ENCODE assay signal across 8 cellular contexts in genomic region chr17:42153919-42154491, GRCh38. TPM values are rescaled to one million over a fixed set of nuclear protein-coding genes. Genes with fewer than 3 reads are reported as not detected.
A peak's percentile ranks its signal among the peaks of the same experiment; 100 is the strongest.
DNase-seq lines count a peak whose midpoint lies in the region; TF ChIP-seq lines count a peak whose summit lies in the region.

No MANE protein-coding gene starts in this region.

- TF ChIP-seq CTCF in AG04449 (IDR thresholded peaks at IDR 0.05; ENCODE audit: insufficient read depth, low read length, missing control alignments) = no peak
- no peak for TF ChIP-seq CTCF in stomach (IDR thresholded peaks at IDR 0.05)

- intact Hi-C loops in activated T-helper 2 cell treated with anti-CD3 and anti-CD28 coated beads, Interferon-gamma antibody, Interleukin-2, Interleukin-4, amounts not matched to agents 10 μg/mL and 5 μg/mL and 100 μg/mL, durations not matched to agents 14 hours and 24 hours and 36 hours (cut with micrococcal nuclease) = loop anchor here (2.0 kb wide), 1 partner anchor 27 kb away; the partner anchor contains the start of gene KCNH4
- intact Hi-C loops in stomach (cut with DNase I; ENCODE audit: low total_unique reads) = no loop called here

- H3K4me1 ChIP-seq in stomach = peaks cover 28 to 61% (median 50%) of the 10 kb centered on the region in 4 donors

- TF ChIP-seq POLR2A in stomach (IDR thresholded peaks at IDR 0.05) = no peak

- POLR2A ChIA-PET in AG04449 (lab: Yijun Ruan, JAX) = interaction anchor here (0.6 to 1.6 kb wide), 2 partner anchors 11 to 244 kb away, joined by 3 to 8 read pairs; no protein-coding TSS in a partner anchor

- DNase-seq in AG04449 (ENCODE audit: low read depth, low spot score) (no peak), HK-2 (ENCODE audit: unreplicated experiment) (peak; percentile 24), stomach (no peak), DMS114 treated with DMSO at 0.1 percent for 48 hours (lab: John Stamatoyannopoulos, UW; ENCODE audit: unreplicated experiment) (no peak), ureter (ENCODE audit: low spot score) (no peak)
- no peak for DNase-seq in activated T-helper 2 cell treated with anti-CD3 and anti-CD28 coated beads, Interferon-gamma antibody, Interleukin-2, Interleukin-4, amounts not matched to agents 10 μg/mL and 5 μg/mL and 100 μg/mL, durations not matched to agents 14 hours and 24 hours and 36 hours (ENCODE audit: low spot score)
- no peak for DNase-seq in effector CD4-positive, alpha-beta T cell

- peaks cover 9% of the 10 kb centered on the region for H3K36me3 Mint-ChIP-seq in activated T-helper 2 cell treated with anti-CD3 and anti-CD28 coated beads, Interferon-gamma antibody, Interleukin-2, Interleukin-4, amounts not matched to agents 10 μg/mL and 5 μg/mL and 100 μg/mL, durations not matched to agents 14 hours and 24 hours and 36 hours (ENCODE audit: low read depth)

- peak overlapping the region; percentile 89 for H3K4me3 ChIP-seq in AG04449 (ENCODE audit: low read depth, low read length)
- H3K4me3 ChIP-seq in iPS-18c (ENCODE audit: insufficient read depth, low read depth, low read length) = peak overlapping the region; percentile 93
- H3K4me3 ChIP-seq in stomach = peak overlapping the region; percentile 95 to 99 (median 98)

- no peaks in the 10 kb centered on the region for H3K9me3 ChIP-seq in iPS-18c (ENCODE audit: control insufficient read depth, insufficient read depth, low read length)
- H3K9me3 ChIP-seq in stomach = no peaks in the 10 kb centered on the region

- H3K27me3 Mint-ChIP-seq in activated T-helper 2 cell treated with anti-CD3 and anti-CD28 coated beads, Interferon-gamma antibody, Interleukin-2, Interleukin-4, amounts not matched to agents 10 μg/mL and 5 μg/mL and 100 μg/mL, durations not matched to agents 14 hours and 24 hours and 36 hours (ENCODE audit: low read depth) = no peaks in the 10 kb centered on the region

- no peak for TF ChIP-seq EP300 in stomach (IDR thresholded peaks at IDR 0.05)

- H3K4me1 Mint-ChIP-seq in activated T-helper 2 cell treated with anti-CD3 and anti-CD28 coated beads, Interferon-gamma antibody, Interleukin-2, Interleukin-4, amounts not matched to agents 10 μg/mL and 5 μg/mL and 100 μg/mL, durations not matched to agents 14 hours and 24 hours and 36 hours (ENCODE audit: low read depth) = peaks cover 22% of the 10 kb centered on the region

- H3K27ac Mint-ChIP-seq in activated T-helper 2 cell treated with anti-CD3 and anti-CD28 coated beads, Interferon-gamma antibody, Interleukin-2, Interleukin-4, amounts not matched to agents 10 μg/mL and 5 μg/mL and 100 μg/mL, durations not matched to agents 14 hours and 24 hours and 36 hours = peak overlapping the region; percentile 77

- WGBS in stomach, 5 donors = 5 to 8% (median 6%) methylated on average over 10 of the region's 10 CpGs

- H3K27ac ChIP-seq in stomach = peak overlapping the region; percentile 75 to 94 (median 87)

- H3K9me3 Mint-ChIP-seq in activated T-helper 2 cell treated with anti-CD3 and anti-CD28 coated beads, Interferon-gamma antibody, Interleukin-2, Interleukin-4, amounts not matched to agents 10 μg/mL and 5 μg/mL and 100 μg/mL, durations not matched to agents 14 hours and 24 hours and 36 hours = no peaks in the 10 kb centered on the region

- no peaks in the 10 kb centered on the region for H3K27me3 ChIP-seq in stomach

- H3K36me3 ChIP-seq in stomach = peaks cover 3 to 33% (median 24%) of the 10 kb centered on the region in 4 donors

- CTCF ChIA-PET in AG04449 (lab: Yijun Ruan, JAX) = interaction anchor here (0.9 to 2.5 kb wide), 7 partner anchors 11 to 135 kb away, joined by 3 to 13 read pairs (median 3); no protein-coding TSS in a partner anchor

- peak overlapping the region; percentile 92 for H3K4me3 Mint-ChIP-seq in activated T-helper 2 cell treated with anti-CD3 and anti-CD28 coated beads, Interferon-gamma antibody, Interleukin-2, Interleukin-4, amounts not matched to agents 10 μg/mL and 5 μg/mL and 100 μg/mL, durations not matched to agents 14 hours and 24 hours and 36 hours (ENCODE audit: low read depth)

RNA-seq across cellular contexts. Expression of gene RAB5C, which starts 0.8 kb away (rescaled TPM):
- total RNA-seq in activated T-helper 2 cell treated with anti-CD3 and anti-CD28 coated beads, Interferon-gamma antibody, Interleukin-2, Interleukin-4, amounts not matched to agents 10 μg/mL and 5 μg/mL and 100 μg/mL, durations not matched to agents 14 hours and 24 hours and 36 hours = 63.9 and 67.9 TPM in 2 replicates
- 100 to 1,000 TPM in 1 of 5 donors, 10 to 100 TPM in 4; 26.8 to 105 (median 69.2) TPM for total RNA-seq in stomach
- polyA plus RNA-seq in stomach = 100 to 1,000 TPM in 2 of 3 donors, 10 to 100 TPM in 1; 67.0 to 225 (median 170) TPM
- total RNA-seq in ureter = 120 TPM

RNA-seq across cellular contexts. Expression of gene KCNH4, which starts 26.9 kb away (rescaled TPM):
- total RNA-seq in activated T-helper 2 cell treated with anti-CD3 and anti-CD28 coated beads, Interferon-gamma antibody, Interleukin-2, Interleukin-4, amounts not matched to agents 10 μg/mL and 5 μg/mL and 100 μg/mL, durations not matched to agents 14 hours and 24 hours and 36 hours = 0.44 and 0.64 TPM in 2 replicates
- total RNA-seq in stomach = not detected
- polyA plus RNA-seq in stomach = not detected
- 0.99 TPM for total RNA-seq in ureter

RNA-seq across cellular contexts. Expression of gene HCRT, which starts 31.2 kb away (rescaled TPM):
- not detected in 2 replicates for total RNA-seq in activated T-helper 2 cell treated with anti-CD3 and anti-CD28 coated beads, Interferon-gamma antibody, Interleukin-2, Interleukin-4, amounts not matched to agents 10 μg/mL and 5 μg/mL and 100 μg/mL, durations not matched to agents 14 hours and 24 hours and 36 hours
- total RNA-seq in stomach = not detected
- polyA plus RNA-seq in stomach = not detected
- not detected for total RNA-seq in ureter

RNA-seq across cellular contexts. Expression of gene HSPB9, which starts 31.4 kb away (rescaled TPM):
- not detected in 2 replicates for total RNA-seq in activated T-helper 2 cell treated with anti-CD3 and anti-CD28 coated beads, Interferon-gamma antibody, Interleukin-2, Interleukin-4, amounts not matched to agents 10 μg/mL and 5 μg/mL and 100 μg/mL, durations not matched to agents 14 hours and 24 hours and 36 hours
- total RNA-seq in stomach (not detected), ureter (not detected)
- under 1 TPM; 0.25 to 0.61 (median 0.35) TPM for polyA plus RNA-seq in stomach

RNA-seq across cellular contexts. Expression of gene KAT2A, which starts 32.8 kb away (rescaled TPM):
- total RNA-seq in activated T-helper 2 cell treated with anti-CD3 and anti-CD28 coated beads, Interferon-gamma antibody, Interleukin-2, Interleukin-4, amounts not matched to agents 10 μg/mL and 5 μg/mL and 100 μg/mL, durations not matched to agents 14 hours and 24 hours and 36 hours = 59.6 and 60.0 TPM in 2 replicates
- total RNA-seq in stomach (100 to 1,000 TPM in 1 of 5 donors, 10 to 100 TPM in 4; 10.1 to 114 (median 74.7) TPM), ureter (62.8 TPM)
- 10 to 100 TPM; 25.0 to 90.2 (median 29.3) TPM for polyA plus RNA-seq in stomach
